Comparison of ENCODE assay signal across 1 cellular context in genomic region chr17:66829883-66830282, GRCh38.
TF ChIP-seq lines count a peak whose summit lies in the region.

No MANE protein-coding gene starts in this region.

TF ChIP-seq in GM23338, 12 proteins besides CTCF, POLR2A, EP300 and RAD21 (continued from another document):
- TF ChIP-seq ZNF331 (CRISPR knock-in tag; IDR thresholded peaks at IDR 0.05; ENCODE audit: low read depth) (no peak), JUNB (IDR thresholded peaks at IDR 0.05; ENCODE audit: unreplicated experiment) (no peak), STAT1 (IDR thresholded peaks at IDR 0.05; ENCODE audit: unreplicated experiment) (no peak)
- TF ChIP-seq, protein P1, sequence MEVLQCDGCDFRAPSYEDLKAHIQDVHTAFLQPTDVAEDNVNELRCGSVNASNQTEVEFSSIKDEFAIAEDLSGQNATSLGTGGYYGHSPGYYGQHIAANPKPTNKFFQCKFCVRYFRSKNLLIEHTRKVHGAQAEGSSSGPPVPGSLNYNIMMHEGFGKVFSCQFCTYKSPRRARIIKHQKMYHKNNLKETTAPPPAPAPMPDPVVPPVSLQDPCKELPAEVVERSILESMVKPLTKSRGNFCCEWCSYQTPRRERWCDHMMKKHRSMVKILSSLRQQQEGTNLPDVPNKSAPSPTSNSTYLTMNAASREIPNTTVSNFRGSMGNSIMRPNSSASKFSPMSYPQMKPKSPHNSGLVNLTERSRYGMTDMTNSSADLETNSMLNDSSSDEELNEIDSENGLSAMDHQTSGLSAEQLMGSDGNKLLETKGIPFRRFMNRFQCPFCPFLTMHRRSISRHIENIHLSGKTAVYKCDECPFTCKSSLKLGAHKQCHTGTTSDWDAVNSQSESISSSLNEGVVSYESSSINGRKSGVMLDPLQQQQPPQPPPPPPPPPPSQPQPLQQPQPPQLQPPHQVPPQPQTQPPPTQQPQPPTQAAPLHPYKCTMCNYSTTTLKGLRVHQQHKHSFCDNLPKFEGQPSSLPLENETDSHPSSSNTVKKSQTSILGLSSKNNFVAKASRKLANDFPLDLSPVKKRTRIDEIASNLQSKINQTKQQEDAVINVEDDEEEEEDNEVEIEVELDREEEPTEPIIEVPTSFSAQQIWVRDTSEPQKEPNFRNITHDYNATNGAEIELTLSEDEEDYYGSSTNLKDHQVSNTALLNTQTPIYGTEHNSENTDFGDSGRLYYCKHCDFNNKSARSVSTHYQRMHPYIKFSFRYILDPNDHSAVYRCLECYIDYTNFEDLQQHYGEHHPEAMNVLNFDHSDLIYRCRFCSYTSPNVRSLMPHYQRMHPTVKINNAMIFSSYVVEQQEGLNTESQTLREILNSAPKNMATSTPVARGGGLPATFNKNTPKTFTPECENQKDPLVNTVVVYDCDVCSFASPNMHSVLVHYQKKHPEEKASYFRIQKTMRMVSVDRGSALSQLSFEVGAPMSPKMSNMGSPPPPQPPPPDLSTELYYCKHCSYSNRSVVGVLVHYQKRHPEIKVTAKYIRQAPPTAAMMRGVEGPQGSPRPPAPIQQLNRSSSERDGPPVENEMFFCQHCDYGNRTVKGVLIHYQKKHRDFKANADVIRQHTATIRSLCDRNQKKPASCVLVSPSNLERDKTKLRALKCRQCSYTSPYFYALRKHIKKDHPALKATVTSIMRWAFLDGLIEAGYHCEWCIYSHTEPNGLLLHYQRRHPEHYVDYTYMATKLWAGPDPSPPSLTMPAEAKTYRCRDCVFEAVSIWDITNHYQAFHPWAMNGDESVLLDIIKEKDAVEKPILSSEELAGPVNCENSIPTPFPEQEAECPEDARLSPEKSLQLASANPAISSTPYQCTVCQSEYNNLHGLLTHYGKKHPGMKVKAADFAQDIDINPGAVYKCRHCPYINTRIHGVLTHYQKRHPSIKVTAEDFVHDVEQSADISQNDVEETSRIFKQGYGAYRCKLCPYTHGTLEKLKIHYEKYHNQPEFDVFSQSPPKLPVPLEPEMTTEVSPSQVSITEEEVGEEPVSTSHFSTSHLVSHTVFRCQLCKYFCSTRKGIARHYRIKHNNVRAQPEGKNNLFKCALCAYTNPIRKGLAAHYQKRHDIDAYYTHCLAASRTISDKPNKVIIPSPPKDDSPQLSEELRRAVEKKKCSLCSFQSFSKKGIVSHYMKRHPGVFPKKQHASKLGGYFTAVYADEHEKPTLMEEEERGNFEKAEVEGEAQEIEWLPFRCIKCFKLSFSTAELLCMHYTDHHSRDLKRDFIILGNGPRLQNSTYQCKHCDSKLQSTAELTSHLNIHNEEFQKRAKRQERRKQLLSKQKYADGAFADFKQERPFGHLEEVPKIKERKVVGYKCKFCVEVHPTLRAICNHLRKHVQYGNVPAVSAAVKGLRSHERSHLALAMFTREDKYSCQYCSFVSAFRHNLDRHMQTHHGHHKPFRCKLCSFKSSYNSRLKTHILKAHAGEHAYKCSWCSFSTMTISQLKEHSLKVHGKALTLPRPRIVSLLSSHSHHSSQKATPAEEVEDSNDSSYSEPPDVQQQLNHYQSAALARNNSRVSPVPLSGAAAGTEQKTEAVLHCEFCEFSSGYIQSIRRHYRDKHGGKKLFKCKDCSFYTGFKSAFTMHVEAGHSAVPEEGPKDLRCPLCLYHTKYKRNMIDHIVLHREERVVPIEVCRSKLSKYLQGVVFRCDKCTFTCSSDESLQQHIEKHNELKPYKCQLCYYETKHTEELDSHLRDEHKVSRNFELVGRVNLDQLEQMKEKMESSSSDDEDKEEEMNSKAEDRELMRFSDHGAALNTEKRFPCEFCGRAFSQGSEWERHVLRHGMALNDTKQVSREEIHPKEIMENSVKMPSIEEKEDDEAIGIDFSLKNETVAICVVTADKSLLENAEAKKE (CRISPR knock-in tag; IDR thresholded peaks at IDR 0.05) = no peak
